ENCODE assay signal across 1 cellular context in genomic region chr1:156113263-156114004, GRCh38.
TF ChIP-seq lines count a peak whose summit lies in the region.

No MANE protein-coding gene starts in this region.

TF ChIP-seq in IMR-90, 13 proteins besides CTCF, POLR2A, EP300 and RAD21 (continued from another document):
- no peak for TF ChIP-seq USF2 (IDR thresholded peaks at IDR 0.05; ENCODE audit: low read depth, low read length)
TF ChIP-seq in IMR-90: peak in this region for 0.
